In the genomic region with DNA sequence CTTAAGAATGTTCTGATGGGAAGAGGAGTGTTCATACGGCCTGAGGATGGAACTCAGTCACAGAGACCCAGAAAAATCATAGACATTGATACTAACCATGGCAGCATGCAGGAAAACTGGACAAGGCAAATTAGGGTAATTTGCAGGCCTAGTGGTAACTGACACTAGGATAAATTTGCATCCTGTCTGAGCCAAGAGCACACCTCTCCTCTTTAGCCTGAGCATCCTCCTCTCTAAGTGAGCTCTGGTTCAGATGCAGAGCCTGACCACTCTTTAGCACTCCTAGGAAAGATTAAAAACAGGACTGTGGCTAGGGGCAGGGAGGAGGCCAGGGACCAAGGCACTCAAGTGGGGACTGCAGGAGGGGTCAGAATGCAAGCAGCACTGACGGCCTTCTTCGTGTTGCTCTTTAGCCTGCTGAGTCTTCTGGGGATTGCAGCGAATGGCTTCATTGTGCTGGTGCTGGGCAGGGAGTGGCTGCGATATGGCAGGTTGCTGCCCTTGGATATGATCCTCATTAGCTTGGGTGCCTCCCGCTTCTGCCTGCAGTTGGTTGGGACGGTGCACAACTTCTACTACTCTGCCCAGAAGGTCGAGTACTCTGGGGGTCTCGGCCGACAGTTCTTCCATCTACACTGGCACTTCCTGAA, we compare ENCODE assay signal across 24 cellular contexts. TPM values are rescaled to one million over a fixed set of nuclear protein-coding genes. Genes with fewer than 3 reads are reported as not detected.
"Had no signal": no experiment of that assay in that cellular context is flagged by ENCODE, and none has a peak within 500 bp of the region (broad histone marks: within the 10 kb centered on the region; RNA-seq: fewer than 3 reads in every experiment).

A gene with protein sequence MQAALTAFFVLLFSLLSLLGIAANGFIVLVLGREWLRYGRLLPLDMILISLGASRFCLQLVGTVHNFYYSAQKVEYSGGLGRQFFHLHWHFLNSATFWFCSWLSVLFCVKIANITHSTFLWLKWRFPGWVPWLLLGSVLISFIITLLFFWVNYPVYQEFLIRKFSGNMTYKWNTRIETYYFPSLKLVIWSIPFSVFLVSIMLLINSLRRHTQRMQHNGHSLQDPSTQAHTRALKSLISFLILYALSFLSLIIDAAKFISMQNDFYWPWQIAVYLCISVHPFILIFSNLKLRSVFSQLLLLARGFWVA (plus strand): TSS at position 373 of the 650 bp plus-strand sequence. CDS start 0 bp downstream, at position 373.

- H3K27ac Mint-ChIP-seq: activated CD4-positive, alpha-beta T cell treated with anti-CD3 and anti-CD28 coated beads, Interleukin-2, amount 10 ng/mL, durations not matched to agents 7 days and 5 days; activated naive CD4-positive, alpha-beta T cell treated with anti-CD3 and anti-CD28 coated beads, Interleukin-2, amount 50 U/mL, for 72 hours; brain had no signal

- H3K27ac ChIP-seq: foreskin keratinocyte, neutrophil had no signal

- H3K4me3 Mint-ChIP-seq: activated CD4-positive, alpha-beta T cell treated with anti-CD3 and anti-CD28 coated beads, Interleukin-2, amount 10 ng/mL, durations not matched to agents 7 days and 5 days; activated T-cell treated with anti-CD3 and anti-CD28 coated beads, Interleukin-2, amount 50 U/mL, for 72 hours; brain; central memory CD8-positive, alpha-beta T cell had no signal

- H3K9me3 Mint-ChIP-seq: activated CD4-positive, alpha-beta T cell treated with anti-CD3 and anti-CD28 coated beads, Interleukin-2, amount 10 ng/mL, durations not matched to agents 7 days and 5 days had no signal

- H3K36me3 ChIP-seq: esophagus squamous epithelium, heart left ventricle, neutrophil had no signal

- H3K27me3 ChIP-seq: esophagus squamous epithelium, foreskin keratinocyte, heart left ventricle, neutrophil had no signal

- DNase-seq: activated CD4-positive, alpha-beta T cell treated with anti-CD3 and anti-CD28 coated beads, Interleukin-2, amount 10 ng/mL, durations not matched to agents 7 days and 5 days; activated CD4-positive, CD25-positive, alpha-beta regulatory T cell; activated CD8-positive, alpha-beta memory T cell treated with anti-CD3 and anti-CD28 coated beads, Interleukin-2, amount 50 U/mL, for 48 hours; activated gamma-delta T cell; activated T-cell treated with anti-CD3 and anti-CD28 coated beads, Interleukin-2, amount 50 U/mL, for 72 hours; cortex of kidney; effector CD4-positive, alpha-beta T cell; esophagus squamous epithelium; foreskin keratinocyte; heart left ventricle; midbrain; retina; stimulated activated CD4-positive, alpha-beta T cell treated with anti-CD3 and anti-CD28 coated beads, Interleukin-4, amount 100 ng/mL, for 24 hours; stimulated activated naive CD4-positive, alpha-beta T cell treated with Interleukin-2 at 50 U/mL for 16 hours; T-helper 2 cell had no signal

- H3K4me1 ChIP-seq: heart left ventricle had no signal

- H3K36me3 Mint-ChIP-seq: activated naive CD4-positive, alpha-beta T cell treated with anti-CD3 and anti-CD28 coated beads, Interleukin-2, amount 50 U/mL, for 72 hours; brain had no signal

- H3K9me3 ChIP-seq: esophagus squamous epithelium, neutrophil had no signal

- H3K4me3 ChIP-seq: esophagus squamous epithelium, heart left ventricle, skin epidermis had no signal

- H3K4me1 Mint-ChIP-seq: brain had no signal

- H3K27me3 Mint-ChIP-seq: activated CD4-positive, alpha-beta T cell treated with anti-CD3 and anti-CD28 coated beads, Interleukin-2, amount 10 ng/mL, durations not matched to agents 7 days and 5 days had no signal

RNA-seq across cellular contexts. Expression of the gene that starts here (rescaled TPM):
- total RNA-seq: activated naive CD4-positive, alpha-beta T cell treated with anti-CD3 and anti-CD28 coated beads, Interleukin-2, amount 50 U/mL, for 72 hours; activated T-cell treated with anti-CD3 and anti-CD28 coated beads, Interleukin-2, amount 50 U/mL, for 72 hours; endothelial cell of umbilical vein; foreskin keratinocyte; heart left ventricle; lung microvascular endothelial cell; temporal lobe; urinary bladder had no signal
